ENCODE assay signal across 1 cellular context in genomic region chr2:32948266-32948665, GRCh38.
A peak's percentile ranks its signal among the peaks of the same experiment; 100 is the strongest.
TF ChIP-seq lines count a peak whose summit lies in the region.

No MANE protein-coding gene starts in this region.

TF ChIP-seq in HepG2, 621 proteins besides CTCF, POLR2A, EP300 and RAD21:
- TF ChIP-seq ZNF512 (CRISPR knock-in tag; IDR thresholded peaks at IDR 0.05) (no peak), MNT (IDR thresholded peaks at IDR 0.05) (no peak), MAFK (conservative IDR thresholded peaks at IDR 0.05 in 1 of 2, IDR thresholded peaks at IDR 0.05 in 1 of 2; ENCODE audit: low read length in 2 of 2) (peak; percentile 74 to 82), MAFF (IDR thresholded peaks at IDR 0.05; ENCODE audit: low read depth, low read length) (peak; percentile 61)
